ENCODE assay signal across 1 cellular context in genomic region chr11:134223066-134223465, GRCh38.
TF ChIP-seq lines count a peak whose summit lies in the region.

No MANE protein-coding gene starts in this region.

TF ChIP-seq in endothelial cell of umbilical vein, 7 proteins besides CTCF, POLR2A, EP300 and RAD21:
- TF ChIP-seq JUN (IDR thresholded peaks at IDR 0.05; ENCODE audit: borderline replicate concordance, insufficient read depth, insufficient read length, low read depth) (no peak), EZH2 (IDR thresholded peaks at IDR 0.05; ENCODE audit: borderline replicate concordance, low read depth, low read length, severe bottlenecking) (no peak), FOS (IDR thresholded peaks at IDR 0.05; ENCODE audit: borderline replicate concordance, insufficient read depth, low read length) (no peak), GATA2 (IDR thresholded peaks at IDR 0.05; ENCODE audit: insufficient read depth, insufficient read length, low read depth, low read length) (no peak), POLR2AphosphoS5 (IDR thresholded peaks at IDR 0.05; ENCODE audit: insufficient read depth, low read depth, low read length) (no peak), MYC (IDR thresholded peaks at IDR 0.05; ENCODE audit: low read depth, low read length) (no peak)
- TF ChIP-seq, protein P1, sequence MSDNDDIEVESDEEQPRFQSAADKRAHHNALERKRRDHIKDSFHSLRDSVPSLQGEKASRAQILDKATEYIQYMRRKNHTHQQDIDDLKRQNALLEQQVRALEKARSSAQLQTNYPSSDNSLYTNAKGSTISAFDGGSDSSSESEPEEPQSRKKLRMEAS (IDR thresholded peaks at IDR 0.05; ENCODE audit: insufficient read depth, insufficient read length), result no peak
